ENCODE assay signal across 1 cellular context in genomic region chr1:231240883-231241735, GRCh38.
TF ChIP-seq lines count a peak whose summit lies in the region.

TSS of gene GNPAT (plus strand) at chr1:231241212. CDS start at chr1:231241379, 167 bp downstream.

TF ChIP-seq in HepG2, 621 proteins besides CTCF, POLR2A, EP300 and RAD21 (continued from another document and continues in another):
- TF ChIP-seq, protein P1, sequence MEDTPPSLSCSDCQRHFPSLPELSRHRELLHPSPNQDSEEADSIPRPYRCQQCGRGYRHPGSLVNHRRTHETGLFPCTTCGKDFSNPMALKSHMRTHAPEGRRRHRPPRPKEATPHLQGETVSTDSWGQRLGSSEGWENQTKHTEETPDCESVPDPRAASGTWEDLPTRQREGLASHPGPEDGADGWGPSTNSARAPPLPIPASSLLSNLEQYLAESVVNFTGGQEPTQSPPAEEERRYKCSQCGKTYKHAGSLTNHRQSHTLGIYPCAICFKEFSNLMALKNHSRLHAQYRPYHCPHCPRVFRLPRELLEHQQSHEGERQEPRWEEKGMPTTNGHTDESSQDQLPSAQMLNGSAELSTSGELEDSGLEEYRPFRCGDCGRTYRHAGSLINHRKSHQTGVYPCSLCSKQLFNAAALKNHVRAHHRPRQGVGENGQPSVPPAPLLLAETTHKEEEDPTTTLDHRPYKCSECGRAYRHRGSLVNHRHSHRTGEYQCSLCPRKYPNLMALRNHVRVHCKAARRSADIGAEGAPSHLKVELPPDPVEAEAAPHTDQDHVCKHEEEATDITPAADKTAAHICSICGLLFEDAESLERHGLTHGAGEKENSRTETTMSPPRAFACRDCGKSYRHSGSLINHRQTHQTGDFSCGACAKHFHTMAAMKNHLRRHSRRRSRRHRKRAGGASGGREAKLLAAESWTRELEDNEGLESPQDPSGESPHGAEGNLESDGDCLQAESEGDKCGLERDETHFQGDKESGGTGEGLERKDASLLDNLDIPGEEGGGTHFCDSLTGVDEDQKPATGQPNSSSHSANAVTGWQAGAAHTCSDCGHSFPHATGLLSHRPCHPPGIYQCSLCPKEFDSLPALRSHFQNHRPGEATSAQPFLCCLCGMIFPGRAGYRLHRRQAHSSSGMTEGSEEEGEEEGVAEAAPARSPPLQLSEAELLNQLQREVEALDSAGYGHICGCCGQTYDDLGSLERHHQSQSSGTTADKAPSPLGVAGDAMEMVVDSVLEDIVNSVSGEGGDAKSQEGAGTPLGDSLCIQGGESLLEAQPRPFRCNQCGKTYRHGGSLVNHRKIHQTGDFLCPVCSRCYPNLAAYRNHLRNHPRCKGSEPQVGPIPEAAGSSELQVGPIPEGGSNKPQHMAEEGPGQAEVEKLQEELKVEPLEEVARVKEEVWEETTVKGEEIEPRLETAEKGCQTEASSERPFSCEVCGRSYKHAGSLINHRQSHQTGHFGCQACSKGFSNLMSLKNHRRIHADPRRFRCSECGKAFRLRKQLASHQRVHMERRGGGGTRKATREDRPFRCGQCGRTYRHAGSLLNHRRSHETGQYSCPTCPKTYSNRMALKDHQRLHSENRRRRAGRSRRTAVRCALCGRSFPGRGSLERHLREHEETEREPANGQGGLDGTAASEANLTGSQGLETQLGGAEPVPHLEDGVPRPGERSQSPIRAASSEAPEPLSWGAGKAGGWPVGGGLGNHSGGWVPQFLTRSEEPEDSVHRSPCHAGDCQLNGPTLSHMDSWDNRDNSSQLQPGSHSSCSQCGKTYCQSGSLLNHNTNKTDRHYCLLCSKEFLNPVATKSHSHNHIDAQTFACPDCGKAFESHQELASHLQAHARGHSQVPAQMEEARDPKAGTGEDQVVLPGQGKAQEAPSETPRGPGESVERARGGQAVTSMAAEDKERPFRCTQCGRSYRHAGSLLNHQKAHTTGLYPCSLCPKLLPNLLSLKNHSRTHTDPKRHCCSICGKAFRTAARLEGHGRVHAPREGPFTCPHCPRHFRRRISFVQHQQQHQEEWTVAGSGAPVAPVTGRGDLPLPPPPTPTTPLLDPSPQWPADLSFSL (CRISPR knock-in tag; IDR thresholded peaks at IDR 0.05): no peak
- TF ChIP-seq SNAPC2 (CRISPR knock-in tag; IDR thresholded peaks at IDR 0.05) (no peak), ZNF7 (CRISPR knock-in tag; IDR thresholded peaks at IDR 0.05) (no peak), SAP130 (CRISPR knock-in tag; IDR thresholded peaks at IDR 0.05; ENCODE audit: low read depth) (peak; percentile 93), ZNF766 (CRISPR knock-in tag; IDR thresholded peaks at IDR 0.05; ENCODE audit: borderline replicate concordance) (0 out of 2 replicates have a peak, but pooled peaks have one; percentile 82), PHF21A (CRISPR knock-in tag; IDR thresholded peaks at IDR 0.05) (peak; percentile 39; the same call in 1 of the 2 replicates), ZNF777 (CRISPR knock-in tag; IDR thresholded peaks at IDR 0.05) (peak; percentile 26; the same call in 1 of the 2 replicates), ZBTB33 (CRISPR knock-in tag; IDR thresholded peaks at IDR 0.05) (peak; percentile 12; the same call in 1 of the 2 replicates), TEAD2 (CRISPR knock-in tag; IDR thresholded peaks at IDR 0.05) (no peak), GZF1 (CRISPR knock-in tag; IDR thresholded peaks at IDR 0.05) (no peak), ZNF17 (CRISPR knock-in tag; IDR thresholded peaks at IDR 0.05) (no peak), TCF7L2 (IDR thresholded peaks at IDR 0.05; ENCODE audit: low read depth, low read length) (no peak), FOXK2 (IDR thresholded peaks at IDR 0.05) (no peak), BCL6 (CRISPR knock-in tag; IDR thresholded peaks at IDR 0.05) (peak; percentile 57), MEIS2 (CRISPR knock-in tag; IDR thresholded peaks at IDR 0.05) (no peak), CREM (IDR thresholded peaks at IDR 0.05) (no peak), CREM (CRISPR knock-in tag; IDR thresholded peaks at IDR 0.05) (no peak), NR1H2 (CRISPR knock-in tag; IDR thresholded peaks at IDR 0.05; ENCODE audit: borderline replicate concordance, low read depth) (no peak), ZNF737 (CRISPR knock-in tag; IDR thresholded peaks at IDR 0.05; ENCODE audit: borderline replicate concordance) (no peak), RBFOX2 (IDR thresholded peaks at IDR 0.05; ENCODE audit: low read depth, low read length) (peak; percentile 99), ONECUT2 (CRISPR knock-in tag; IDR thresholded peaks at IDR 0.05) (no peak), NCOR1 (IDR thresholded peaks at IDR 0.05; ENCODE audit: borderline replicate concordance, low read length) (no peak), RXRA (CRISPR knock-in tag; IDR thresholded peaks at IDR 0.05) (peak; percentile 78), GFI1 (CRISPR knock-in tag; IDR thresholded peaks at IDR 0.05; ENCODE audit: borderline replicate concordance) (peak; percentile 73; the same call in 1 of the 2 replicates), ZNF639 (CRISPR knock-in tag; conservative IDR thresholded peaks at IDR 0.05) (peak; percentile 69), PAWR (CRISPR knock-in tag; IDR thresholded peaks at IDR 0.05; ENCODE audit: borderline replicate concordance) (peak; percentile 35; the same call in 1 of the 2 replicates), TBX3 (IDR thresholded peaks at IDR 0.05; ENCODE audit: borderline replicate concordance) (no peak), ZEB1 (IDR thresholded peaks at IDR 0.05; ENCODE audit: insufficient replicate concordance, low read depth) (no peak), MYNN (CRISPR knock-in tag; IDR thresholded peaks at IDR 0.05; ENCODE audit: low read depth) (no peak), ZNF12 (CRISPR knock-in tag; IDR thresholded peaks at IDR 0.05) (no peak), DNMT3B (CRISPR knock-in tag; conservative IDR thresholded peaks at IDR 0.05) (peak; percentile 84; the same call in 1 of the 2 replicates), HOXD1 (CRISPR knock-in tag; IDR thresholded peaks at IDR 0.05) (no peak)
- TF ChIP-seq, protein P2, sequence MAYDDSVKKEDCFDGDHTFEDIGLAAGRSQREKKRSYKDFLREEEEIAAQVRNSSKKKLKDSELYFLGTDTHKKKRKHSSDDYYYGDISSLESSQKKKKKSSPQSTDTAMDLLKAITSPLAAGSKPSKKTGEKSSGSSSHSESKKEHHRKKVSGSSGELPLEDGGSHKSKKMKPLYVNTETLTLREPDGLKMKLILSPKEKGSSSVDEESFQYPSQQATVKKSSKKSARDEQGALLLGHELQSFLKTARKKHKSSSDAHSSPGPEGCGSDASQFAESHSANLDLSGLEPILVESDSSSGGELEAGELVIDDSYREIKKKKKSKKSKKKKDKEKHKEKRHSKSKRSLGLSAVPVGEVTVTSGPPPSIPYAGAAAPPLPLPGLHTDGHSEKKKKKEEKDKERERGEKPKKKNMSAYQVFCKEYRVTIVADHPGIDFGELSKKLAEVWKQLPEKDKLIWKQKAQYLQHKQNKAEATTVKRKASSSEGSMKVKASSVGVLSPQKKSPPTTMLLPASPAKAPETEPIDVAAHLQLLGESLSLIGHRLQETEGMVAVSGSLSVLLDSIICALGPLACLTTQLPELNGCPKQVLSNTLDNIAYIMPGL (CRISPR knock-in tag; IDR thresholded peaks at IDR 0.05; ENCODE audit: borderline replicate concordance in 1 of 2, low read depth in 1 of 2): peak in 1 of 2 experiments; percentile 75; a peak in 3 of 4 replicates
- TF ChIP-seq, protein P3, sequence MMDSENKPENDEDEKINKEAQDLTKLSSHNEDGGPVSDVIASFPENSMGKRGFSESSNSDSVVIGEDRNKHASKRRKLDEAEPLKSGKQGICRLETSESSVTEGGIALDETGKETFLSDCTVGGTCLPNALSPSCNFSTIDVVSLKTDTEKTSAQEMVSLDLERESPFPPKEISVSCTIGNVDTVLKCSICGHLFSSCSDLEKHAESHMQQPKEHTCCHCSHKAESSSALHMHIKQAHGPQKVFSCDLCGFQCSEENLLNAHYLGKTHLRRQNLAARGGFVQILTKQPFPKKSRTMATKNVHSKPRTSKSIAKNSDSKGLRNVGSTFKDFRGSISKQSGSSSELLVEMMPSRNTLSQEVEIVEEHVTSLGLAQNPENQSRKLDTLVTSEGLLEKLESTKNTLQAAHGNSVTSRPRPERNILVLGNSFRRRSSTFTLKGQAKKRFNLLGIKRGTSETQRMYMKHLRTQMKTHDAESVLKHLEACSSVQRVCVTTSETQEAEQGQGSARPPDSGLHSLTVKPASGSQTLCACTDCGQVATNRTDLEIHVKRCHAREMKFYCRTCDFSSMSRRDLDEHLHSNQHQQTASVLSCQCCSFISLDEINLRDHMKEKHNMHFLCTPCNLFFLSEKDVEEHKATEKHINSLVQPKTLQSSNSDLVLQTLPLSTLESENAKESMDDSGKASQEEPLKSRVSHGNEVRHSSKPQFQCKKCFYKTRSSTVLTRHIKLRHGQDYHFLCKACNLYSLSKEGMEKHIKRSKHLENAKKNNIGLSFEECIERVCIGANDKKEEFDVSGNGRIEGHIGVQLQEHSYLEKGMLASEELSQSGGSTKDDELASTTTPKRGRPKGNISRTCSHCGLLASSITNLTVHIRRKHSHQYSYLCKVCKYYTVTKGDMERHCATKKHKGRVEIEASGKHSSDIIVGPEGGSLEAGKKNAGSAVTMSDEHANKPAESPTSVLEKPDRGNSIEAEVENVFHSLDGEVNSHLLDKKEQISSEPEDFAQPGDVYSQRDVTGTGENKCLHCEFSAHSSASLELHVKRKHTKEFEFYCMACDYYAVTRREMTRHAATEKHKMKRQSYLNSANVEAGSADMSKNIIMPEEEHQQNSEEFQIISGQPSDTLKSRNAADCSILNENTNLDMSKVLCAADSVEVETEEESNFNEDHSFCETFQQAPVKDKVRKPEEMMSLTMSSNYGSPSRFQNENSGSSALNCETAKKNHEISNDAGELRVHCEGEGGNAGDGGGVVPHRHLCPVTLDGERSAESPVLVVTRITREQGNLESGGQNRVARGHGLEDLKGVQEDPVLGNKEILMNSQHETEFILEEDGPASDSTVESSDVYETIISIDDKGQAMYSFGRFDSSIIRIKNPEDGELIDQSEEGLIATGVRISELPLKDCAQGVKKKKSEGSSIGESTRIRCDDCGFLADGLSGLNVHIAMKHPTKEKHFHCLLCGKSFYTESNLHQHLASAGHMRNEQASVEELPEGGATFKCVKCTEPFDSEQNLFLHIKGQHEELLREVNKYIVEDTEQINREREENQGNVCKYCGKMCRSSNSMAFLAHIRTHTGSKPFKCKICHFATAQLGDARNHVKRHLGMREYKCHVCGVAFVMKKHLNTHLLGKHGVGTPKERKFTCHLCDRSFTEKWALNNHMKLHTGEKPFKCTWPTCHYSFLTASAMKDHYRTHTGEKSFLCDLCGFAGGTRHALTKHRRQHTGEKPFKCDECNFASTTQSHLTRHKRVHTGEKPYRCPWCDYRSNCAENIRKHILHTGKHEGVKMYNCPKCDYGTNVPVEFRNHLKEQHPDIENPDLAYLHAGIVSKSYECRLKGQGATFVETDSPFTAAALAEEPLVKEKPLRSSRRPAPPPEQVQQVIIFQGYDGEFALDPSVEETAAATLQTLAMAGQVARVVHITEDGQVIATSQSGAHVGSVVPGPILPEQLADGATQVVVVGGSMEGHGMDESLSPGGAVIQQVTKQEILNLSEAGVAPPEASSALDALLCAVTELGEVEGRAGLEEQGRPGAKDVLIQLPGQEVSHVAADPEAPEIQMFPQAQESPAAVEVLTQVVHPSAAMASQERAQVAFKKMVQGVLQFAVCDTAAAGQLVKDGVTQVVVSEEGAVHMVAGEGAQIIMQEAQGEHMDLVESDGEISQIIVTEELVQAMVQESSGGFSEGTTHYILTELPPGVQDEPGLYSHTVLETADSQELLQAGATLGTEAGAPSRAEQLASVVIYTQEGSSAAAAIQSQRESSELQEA (CRISPR knock-in tag; IDR thresholded peaks at IDR 0.05; ENCODE audit: not compliant biosample characterization): peak; percentile 70
- TF ChIP-seq, protein P4, sequence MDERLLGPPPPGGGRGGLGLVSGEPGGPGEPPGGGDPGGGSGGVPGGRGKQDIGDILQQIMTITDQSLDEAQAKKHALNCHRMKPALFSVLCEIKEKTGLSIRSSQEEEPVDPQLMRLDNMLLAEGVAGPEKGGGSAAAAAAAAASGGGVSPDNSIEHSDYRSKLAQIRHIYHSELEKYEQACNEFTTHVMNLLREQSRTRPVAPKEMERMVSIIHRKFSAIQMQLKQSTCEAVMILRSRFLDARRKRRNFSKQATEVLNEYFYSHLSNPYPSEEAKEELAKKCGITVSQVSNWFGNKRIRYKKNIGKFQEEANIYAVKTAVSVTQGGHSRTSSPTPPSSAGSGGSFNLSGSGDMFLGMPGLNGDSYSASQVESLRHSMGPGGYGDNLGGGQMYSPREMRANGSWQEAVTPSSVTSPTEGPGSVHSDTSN (CRISPR knock-in tag; IDR thresholded peaks at IDR 0.05): no peak
- TF ChIP-seq, protein P5, sequence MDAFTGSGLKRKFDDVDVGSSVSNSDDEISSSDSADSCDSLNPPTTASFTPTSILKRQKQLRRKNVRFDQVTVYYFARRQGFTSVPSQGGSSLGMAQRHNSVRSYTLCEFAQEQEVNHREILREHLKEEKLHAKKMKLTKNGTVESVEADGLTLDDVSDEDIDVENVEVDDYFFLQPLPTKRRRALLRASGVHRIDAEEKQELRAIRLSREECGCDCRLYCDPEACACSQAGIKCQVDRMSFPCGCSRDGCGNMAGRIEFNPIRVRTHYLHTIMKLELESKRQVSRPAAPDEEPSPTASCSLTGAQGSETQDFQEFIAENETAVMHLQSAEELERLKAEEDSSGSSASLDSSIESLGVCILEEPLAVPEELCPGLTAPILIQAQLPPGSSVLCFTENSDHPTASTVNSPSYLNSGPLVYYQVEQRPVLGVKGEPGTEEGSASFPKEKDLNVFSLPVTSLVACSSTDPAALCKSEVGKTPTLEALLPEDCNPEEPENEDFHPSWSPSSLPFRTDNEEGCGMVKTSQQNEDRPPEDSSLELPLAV (CRISPR knock-in tag; conservative IDR thresholded peaks at IDR 0.05; ENCODE audit: low read depth): no peak
- TF ChIP-seq, protein P6, sequence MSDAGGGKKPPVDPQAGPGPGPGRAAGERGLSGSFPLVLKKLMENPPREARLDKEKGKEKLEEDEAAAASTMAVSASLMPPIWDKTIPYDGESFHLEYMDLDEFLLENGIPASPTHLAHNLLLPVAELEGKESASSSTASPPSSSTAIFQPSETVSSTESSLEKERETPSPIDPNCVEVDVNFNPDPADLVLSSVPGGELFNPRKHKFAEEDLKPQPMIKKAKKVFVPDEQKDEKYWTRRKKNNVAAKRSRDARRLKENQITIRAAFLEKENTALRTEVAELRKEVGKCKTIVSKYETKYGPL (CRISPR knock-in tag; IDR thresholded peaks at IDR 0.05): peak; percentile 67; the same call in 1 of the 2 replicates
